In the genomic region with DNA sequence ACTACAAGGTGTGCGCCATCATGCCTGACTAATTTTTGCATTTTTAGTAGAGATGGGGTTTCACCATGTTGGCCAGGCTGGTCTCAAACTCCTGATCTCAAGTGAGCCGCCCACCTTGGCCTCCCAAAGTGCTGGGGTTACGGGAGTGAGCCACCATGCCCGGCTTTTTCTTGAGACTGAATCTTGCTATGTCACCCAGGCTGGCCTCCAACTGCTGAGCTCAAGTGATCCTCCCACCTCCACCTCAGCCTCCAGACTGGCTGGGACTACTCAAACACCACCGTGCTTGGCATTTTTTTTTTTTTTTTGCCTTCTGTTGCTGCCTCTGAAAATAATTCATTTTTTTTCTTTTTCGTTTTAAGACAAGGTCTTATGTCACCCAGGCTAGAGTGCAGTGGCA, we compare ENCODE assay signal across 25 cellular contexts. TPM values are rescaled to one million over a fixed set of nuclear protein-coding genes. Genes with fewer than 3 reads are reported as not detected.
DNase-seq lines count a peak whose midpoint lies in the region; ATAC-seq, FAIRE-seq and TF ChIP-seq lines count a peak whose summit lies in the region.
"Had no signal": no experiment of that assay in that cellular context is flagged by ENCODE, and none has a peak within 500 bp of the region (broad histone marks: within the 10 kb centered on the region; RNA-seq: fewer than 3 reads in every experiment).

No MANE protein-coding gene starts in this region.

- no peak for DNase-seq in T-helper 17 cell
- peak; percentile 29 for DNase-seq in kidney
- no peak for DNase-seq in NCI-H524 treated with DMSO at 0.1 percent for 48 hours (lab: John Stamatoyannopoulos, UW)
- no peak for DNase-seq in stimulated activated naive CD8-positive, alpha-beta T cell treated with anti-CD3 and anti-CD28 coated beads, Interleukin-15, Interleukin-2, amounts not matched to agents 100 U/mL and 50 U/mL, for 24 hours
- DNase-seq in COR-L47 (lab: John Stamatoyannopoulos, UW), result no peak
- DNase-seq in CD1c-positive myeloid dendritic cell (ENCODE audit: extremely low spot score), result no peak
- DNase-seq: 8988T; ACHN; AML-193; BE2C; Calu3; CD4-positive, alpha-beta T cell; CD8-positive, alpha-beta memory T cell; DMS153; DND-41; EL; GDM1 had no signal

- H3K4me3 ChIP-seq in BLaER1 treated with 17β-estradiol and CSF1 and Interleukin-3, amounts not matched to agents 10 nM and 100 nM, result no peak overlapping the region
- no peak overlapping the region for H3K4me3 ChIP-seq in OCI-LY3 (ENCODE audit: low read length)
- no peak overlapping the region for H3K4me3 ChIP-seq in kidney (ENCODE audit: low read length in 2 of 2)
- H3K4me3 ChIP-seq: A549, GM23338, HAP-1 had no signal

- H3K27ac Mint-ChIP-seq in T-helper 17 cell, result peak overlapping the region; percentile 66
- H3K27ac Mint-ChIP-seq: CD4-positive, alpha-beta T cell; GM23338 had no signal

- H3K27me3 ChIP-seq in BLaER1 treated with 17β-estradiol and CSF1 and Interleukin-3, amounts not matched to agents 10 nM and 100 nM, result no peaks in the 10 kb centered on the region
- H3K27me3 ChIP-seq in OCI-LY3 (ENCODE audit: low read depth, low read length), result no peaks in the 10 kb centered on the region
- H3K27me3 ChIP-seq: BE2C had no signal

- intact Hi-C loops in kidney (cut with DNase I), result no loop called here

- no peak for FAIRE-seq in kidney (lab: Jason Lieb, UNC)
- FAIRE-seq: A549, GM12891, GM18507 had no signal

- no peaks in the 10 kb centered on the region for H3K36me3 Mint-ChIP-seq in T-helper 17 cell (ENCODE audit: low read depth)

- no peaks in the 10 kb centered on the region for H3K9me3 ChIP-seq in BLaER1 treated with 17β-estradiol and CSF1 and Interleukin-3, amounts not matched to agents 10 nM and 100 nM (replicated peaks in 1 of 11)
- H3K9me3 ChIP-seq in OCI-LY3 (ENCODE audit: insufficient read depth, low read length), result no peaks in the 10 kb centered on the region
- no peaks in the 10 kb centered on the region for H3K9me3 ChIP-seq in T-helper 17 cell (ENCODE audit: control insufficient read depth, low read length, poor library complexity, severe bottlenecking)
- H3K9me3 ChIP-seq in kidney (ENCODE audit: control insufficient read depth in 1 of 2, low read length in 2 of 2), result no peaks in the 10 kb centered on the region
- H3K9me3 ChIP-seq: A549, BE2C, HAP-1 had no signal

- TF ChIP-seq CTCF in OCI-LY3 (IDR thresholded peaks at IDR 0.05; ENCODE audit: low read depth, low read length) (no peak), kidney (IDR thresholded peaks at IDR 0.05; ENCODE audit: borderline replicate concordance, extremely low read depth, insufficient read depth) (no peak)

- H3K4me1 ChIP-seq in BLaER1 treated with 17β-estradiol and CSF1 and Interleukin-3, amounts not matched to agents 10 nM and 100 nM, result peaks cover 35 to 48% (median 39%) of the 10 kb centered on the region in 10 experiments
- peaks cover 21% of the 10 kb centered on the region for H3K4me1 ChIP-seq in OCI-LY3 (ENCODE audit: low read length)
- H3K4me1 ChIP-seq in kidney (ENCODE audit: control insufficient read depth in 1 of 2, insufficient read depth in 1 of 2, low read depth in 1 of 2, low read length in 2 of 2), result no peaks in the 10 kb centered on the region
- H3K4me1 ChIP-seq: A549, BE2C, HAP-1 had no signal

- peaks cover 16% of the 10 kb centered on the region for H3K4me1 Mint-ChIP-seq in T-helper 17 cell
- H3K4me1 Mint-ChIP-seq: GM23338 had no signal

- H4K20me1 ChIP-seq in BLaER1 treated with 17β-estradiol and CSF1 and Interleukin-3, amounts not matched to agents 10 nM and 100 nM, result peaks cover 0 to 9% (median 0%) of the 10 kb centered on the region in 11 experiments; a peak in 5 of 22 replicates
- H4K20me1 ChIP-seq in OCI-LY3 (ENCODE audit: insufficient read depth, low read length), result no peaks in the 10 kb centered on the region

- no peaks in the 10 kb centered on the region for H3K79me2 ChIP-seq in OCI-LY3 (ENCODE audit: low read length)

- no peak overlapping the region for H3K4me3 Mint-ChIP-seq in T-helper 17 cell
- H3K4me3 Mint-ChIP-seq: CD4-positive, alpha-beta T cell; CD8-positive, alpha-beta memory T cell; GM23338 had no signal

- H3K4me2 ChIP-seq in BLaER1 treated with 17β-estradiol and CSF1 and Interleukin-3, amounts not matched to agents 10 nM and 100 nM, result peak overlapping the region; percentile 3 to 85 (median 71); a peak in 19 of 22 replicates
- H3K4me2 ChIP-seq in OCI-LY3 (ENCODE audit: low read length), result no peak overlapping the region
- H3K4me2 ChIP-seq: A549, GM23338 had no signal

- peaks cover 0 to 7% (median 4%) of the 10 kb centered on the region in 11 experiments; a peak in 11 of 22 replicates for H3K36me3 ChIP-seq in BLaER1 treated with 17β-estradiol and CSF1 and Interleukin-3, amounts not matched to agents 10 nM and 100 nM
- H3K36me3 ChIP-seq in OCI-LY3 (replicated peaks; ENCODE audit: low read depth, low read length) (peaks cover under 1% of the 10 kb centered on the region), kidney (ENCODE audit: control insufficient read depth in 1 of 2, insufficient read depth in 2 of 2, low read length in 2 of 2) (no peaks in the 10 kb centered on the region)
- H3K36me3 ChIP-seq: BE2C, HAP-1 had no signal

- H3K27ac ChIP-seq in BLaER1 treated with 17β-estradiol and CSF1 and Interleukin-3, amounts not matched to agents 10 nM and 100 nM, result no peak overlapping the region
- H3K27ac ChIP-seq in OCI-LY3 (ENCODE audit: low read length) (no peak overlapping the region), kidney (ENCODE audit: low read depth in 2 of 2, low read length in 2 of 2) (no peak overlapping the region)
- H3K27ac ChIP-seq: A549, C4-2B had no signal

- H3K27me3 Mint-ChIP-seq in T-helper 17 cell, result no peaks in the 10 kb centered on the region
- H3K27me3 Mint-ChIP-seq: CD4-positive, alpha-beta T cell; CD8-positive, alpha-beta memory T cell had no signal

- H3K9ac ChIP-seq in BLaER1 treated with 17β-estradiol and CSF1 and Interleukin-3, amounts not matched to agents 10 nM and 100 nM, result no peak overlapping the region
- H3K9ac ChIP-seq in OCI-LY3 (ENCODE audit: low read length) (no peak overlapping the region), kidney (ENCODE audit: low read length in 2 of 2) (no peak overlapping the region)

- 0 out of 2 replicates have a peak overlapping the region, but pooled peaks have one; percentile 39 for H2AFZ ChIP-seq in OCI-LY3 (ENCODE audit: low read depth, low read length)
- H2AFZ ChIP-seq: GM23338 had no signal

- no peak for ATAC-seq in T-helper 17 cell
- no peak for ATAC-seq in stimulated activated naive CD8-positive, alpha-beta T cell treated with anti-CD3 and anti-CD28 coated beads, Interleukin-15, Interleukin-2, amounts not matched to agents 100 U/mL and 50 U/mL, for 24 hours
- ATAC-seq: A549, GM23338 had no signal

RNA-seq across cellular contexts. Expression of a gene that starts 8.2 kb away (rescaled TPM):
- total RNA-seq in T-helper 17 cell (under 1 TPM; 0.30 to 0.83 TPM), kidney (1.5 TPM)
- 2.9 TPM for polyA plus RNA-seq in kidney (ENCODE audit: insufficient read depth, low read depth, low replicate concordance)
- polyA plus RNA-seq: CD8-positive, alpha-beta memory T cell had no signal

RNA-seq across cellular contexts. Expression of a gene that starts 27.9 kb away (rescaled TPM):
- total RNA-seq in T-helper 17 cell (10 to 100 TPM; 57.6 to 57.8 TPM), kidney (34.1 TPM)
- 13.2 TPM for polyA plus RNA-seq in kidney (ENCODE audit: insufficient read depth, low read depth, low replicate concordance)

RNA-seq across cellular contexts. Expression of a gene that starts 35.5 kb away (rescaled TPM):
- total RNA-seq in T-helper 17 cell (100 to 1,000 TPM; 566 to 600 TPM), kidney (439 TPM)
- 1,405 TPM for polyA plus RNA-seq in kidney (ENCODE audit: insufficient read depth, low read depth, low replicate concordance)

RNA-seq across cellular contexts. Expression of a gene that starts 39.6 kb away (rescaled TPM):
- total RNA-seq in T-helper 17 cell (10 to 100 TPM; 30.6 to 32.5 TPM), kidney (49.0 TPM)
- 105 TPM for polyA plus RNA-seq in kidney (ENCODE audit: insufficient read depth, low read depth, low replicate concordance)

RNA-seq across cellular contexts. Expression of a gene that starts 52.8 kb away (rescaled TPM):
- 100 to 1,000 TPM; 306 to 367 TPM for total RNA-seq in T-helper 17 cell
- total RNA-seq in kidney, result 14.5 TPM
- polyA plus RNA-seq in kidney (ENCODE audit: insufficient read depth, low read depth, low replicate concordance), result 11.0 TPM
- total RNA-seq: GM23338 had no signal
